ENCODE assay signal across 12 cellular contexts in genomic region chr2:177603734-177604133, GRCh38.
"Had no signal": no experiment of that assay in that cellular context is flagged by ENCODE, and none has a peak within 500 bp of the region (broad histone marks: within the 10 kb centered on the region; RNA-seq: fewer than 3 reads in every experiment).

No MANE protein-coding gene starts in this region.

- DNase-seq: activated CD8-positive, alpha-beta memory T cell treated with anti-CD3 and anti-CD28 coated beads, Interleukin-2, amount 50 U/mL, for 48 hours; activated naive CD8-positive, alpha-beta T cell treated with anti-CD3 and anti-CD28 coated beads, Interleukin-2, amount 50 U/mL, for 24 hours; posterior cingulate gyrus; right cardiac atrium; stimulated activated CD4-positive, alpha-beta T cell treated with anti-CD3 and anti-CD28 coated beads, Interleukin-12 subunit alpha, Interleukin-12 subunit beta, amount 100 ng/mL, for 4 hours; stimulated activated naive CD8-positive, alpha-beta T cell treated with anti-CD3 and anti-CD28 coated beads, Interleukin-15, Interleukin-2, amounts not matched to agents 100 U/mL and 50 U/mL, for 24 hours; T-cell; upper lobe of right lung had no signal

- H3K36me3 ChIP-seq: cardiac muscle cell, esophagus muscularis mucosa, upper lobe of right lung had no signal

- H3K27me3 Mint-ChIP-seq: activated naive CD8-positive, alpha-beta T cell treated with anti-CD3 and anti-CD28 coated beads, Interleukin-2, amount 50 U/mL, for 24 hours had no signal

- H3K4me1 ChIP-seq: upper lobe of right lung had no signal

- H3K9me3 ChIP-seq: esophagus muscularis mucosa, upper lobe of right lung had no signal

- H3K27ac Mint-ChIP-seq: activated CD8-positive, alpha-beta T cell treated with anti-CD3 and anti-CD28 coated beads for 36 hours; activated naive CD8-positive, alpha-beta T cell treated with anti-CD3 and anti-CD28 coated beads, Interleukin-2, amount 50 U/mL, for 24 hours; T-cell had no signal

- H3K4me1 Mint-ChIP-seq: activated naive CD8-positive, alpha-beta T cell treated with anti-CD3 and anti-CD28 coated beads, Interleukin-2, amount 50 U/mL, for 24 hours; T-cell had no signal

- H3K27ac ChIP-seq: cardiac muscle cell, esophagus muscularis mucosa, VCaP had no signal

- H3K9me3 Mint-ChIP-seq: activated CD8-positive, alpha-beta T cell treated with anti-CD3 and anti-CD28 coated beads for 36 hours; activated naive CD8-positive, alpha-beta T cell treated with anti-CD3 and anti-CD28 coated beads, Interleukin-2, amount 50 U/mL, for 24 hours had no signal

- H3K27me3 ChIP-seq: cardiac muscle cell, esophagus muscularis mucosa, upper lobe of right lung had no signal

- H3K4me3 Mint-ChIP-seq: activated CD8-positive, alpha-beta T cell treated with anti-CD3 and anti-CD28 coated beads for 36 hours; activated naive CD8-positive, alpha-beta T cell treated with anti-CD3 and anti-CD28 coated beads, Interleukin-2, amount 50 U/mL, for 24 hours; T-cell had no signal

- ATAC-seq: activated CD8-positive, alpha-beta T cell treated with anti-CD3 and anti-CD28 coated beads for 36 hours; activated naive CD8-positive, alpha-beta T cell treated with anti-CD3 and anti-CD28 coated beads, Interleukin-2, amount 50 U/mL, for 24 hours; T-cell had no signal

- H3K4me3 ChIP-seq: cardiac muscle cell, esophagus muscularis mucosa, upper lobe of right lung had no signal
